25 cellular contexts compared by ENCODE assay signal in genomic region chr15:35888815-35889214, GRCh38.
"Had no signal": no experiment of that assay in that cellular context is flagged by ENCODE, and none has a peak within 500 bp of the region (broad histone marks: within the 10 kb centered on the region; RNA-seq: fewer than 3 reads in every experiment).

No MANE protein-coding gene starts in this region.

- H3K4me3 ChIP-seq: adrenal gland, body of pancreas, cardiac muscle cell, coronary artery, dorsolateral prefrontal cortex, gastroesophageal sphincter, hepatocyte, ovary, right lobe of liver, tibial nerve had no signal

- DNase-seq: activated CD4-positive, alpha-beta T cell treated with anti-CD3 and anti-CD28 coated beads for 48 hours; activated CD4-positive, alpha-beta T cell treated with anti-CD3 and anti-CD28 coated beads, Interleukin-2, amount 50 U/mL, for 48 hours; activated CD8-positive, alpha-beta memory T cell treated with anti-CD3 and anti-CD28 coated beads for 24 hours; activated effector memory CD4-positive, alpha-beta T cell treated with anti-CD3 and anti-CD28 coated beads, Interleukin-2, amount 50 U/mL, for 16 hours; activated naive CD4-positive, alpha-beta T cell treated with anti-CD3 and anti-CD28 coated beads for 36 hours; activated naive CD8-positive, alpha-beta T cell treated with anti-CD3 and anti-CD28 coated beads for 36 hours; adrenal gland; aorta; body of pancreas; dorsolateral prefrontal cortex; effector memory CD4-positive, alpha-beta T cell; left cardiac atrium; left ventricle myocardium superior; naive B cell; nephron progenitor cell; ovary; right lobe of liver; stimulated activated CD4-positive, alpha-beta T cell treated with anti-CD3 and anti-CD28 coated beads, Interleukin-2, amount 100 ng/mL, for 48 hours; stimulated activated naive CD4-positive, alpha-beta T cell treated with Interleukin-2 at 50 U/mL for 16 hours; WERI-Rb-1 had no signal
